In genomic region chr1:28601696-28602095, GRCh38 we compare ENCODE assay signal across 9 cellular contexts. TPM values are rescaled to one million over a fixed set of nuclear protein-coding genes. Genes with fewer than 3 reads are reported as not detected.
DNase-seq lines count a peak whose midpoint lies in the region; ATAC-seq, FAIRE-seq and TF ChIP-seq lines count a peak whose summit lies in the region.
"Had no signal": no experiment of that assay in that cellular context is flagged by ENCODE, and none has a peak within 500 bp of the region (broad histone marks: within the 10 kb centered on the region; RNA-seq: fewer than 3 reads in every experiment).

No MANE protein-coding gene starts in this region.

- H2BK5ac ChIP-seq in trophoblast cell (ENCODE audit: low read depth, low read length, poor library complexity), result no peak overlapping the region

- H2BK12ac ChIP-seq in trophoblast cell (ENCODE audit: low read length), result peak overlapping the region; percentile 25

- H4K91ac ChIP-seq in trophoblast cell (ENCODE audit: low read depth, low read length), result no peak overlapping the region

- no CpG with 5 or more reads among the region's 3 CpGs for WGBS in trophoblast cell (ENCODE audit: extremely low coverage, insufficient coverage, insufficient read length)
- 74 to 88% methylated on average over 3 of the region's 3 CpGs for WGBS in body of pancreas, 2 donors

- no peak for TF ChIP-seq CTCF in GM10248 (IDR thresholded peaks at IDR 0.05; ENCODE audit: control extremely low read depth, extremely low read depth, low read depth, missing control alignments)
- no peak for TF ChIP-seq CTCF in bronchial epithelial cell (IDR thresholded peaks at IDR 0.05; ENCODE audit: insufficient read depth, low read length, severe bottlenecking)
- no peak for TF ChIP-seq CTCF in body of pancreas (IDR thresholded peaks at IDR 0.05)

- no peak overlapping the region for H2AFZ ChIP-seq in trophoblast cell (ENCODE audit: insufficient read depth, low read length, poor library complexity)

- CTCF ChIA-PET in GM10248 (lab: Yijun Ruan, JAX), result interaction anchor here (1.1 to 6.8 kb wide), 18 partner anchors 9 to 353 kb away, joined by 3 to 44 read pairs (median 8); partner anchors contain the start of gene RAB42

- intact Hi-C loops in body of pancreas (cut with DNase I), result loop anchor here (5.0 kb wide), 1 partner anchor 84 kb away; no protein-coding TSS in a partner anchor

- peak overlapping the region; percentile 24 for H2BK120ac ChIP-seq in trophoblast cell (ENCODE audit: insufficient read depth, low read length, poor library complexity)

- H3K23ac ChIP-seq in trophoblast cell (ENCODE audit: low read length), result no peak overlapping the region

- ATAC-seq in HG02642 (IDR thresholded peaks at IDR 0.05; ENCODE audit: poor library complexity, unreplicated experiment) (no peak), body of pancreas (no peak)

- H3K79me1 ChIP-seq in trophoblast cell (ENCODE audit: low read length), result peaks cover 7% of the 10 kb centered on the region

- no peak overlapping the region for H4K8ac ChIP-seq in trophoblast cell (ENCODE audit: low read depth, low read length)

- POLR2A ChIA-PET in GM10248 (lab: Yijun Ruan, JAX), result interaction anchor here (0.6 to 5.1 kb wide), 3 partner anchors 20 to 253 kb away, joined by 3 to 35 read pairs (median 8); no protein-coding TSS in a partner anchor

- H3K4me1 ChIP-seq in trophoblast cell (ENCODE audit: control insufficient read depth in 1 of 2, insufficient read depth in 2 of 2, low read length in 2 of 2) (peaks cover 27 to 28% of the 10 kb centered on the region in 2 experiments), body of pancreas (no peaks in the 10 kb centered on the region)

- no peak overlapping the region for H3K4ac ChIP-seq in trophoblast cell (ENCODE audit: low read depth, low read length)

- no peak overlapping the region for H3K14ac ChIP-seq in trophoblast cell (ENCODE audit: low read length)

- H3K27me3 ChIP-seq in MG63 (no peaks in the 10 kb centered on the region), bronchial epithelial cell (ENCODE audit: control insufficient read depth, insufficient read depth, low read length) (no peaks in the 10 kb centered on the region), trophoblast cell (ENCODE audit: insufficient read depth, low read length) (no peaks in the 10 kb centered on the region), body of pancreas (no peaks in the 10 kb centered on the region)

- H4K12ac ChIP-seq in trophoblast cell (ENCODE audit: low read depth, low read length), result no peak overlapping the region

- no peak for TF ChIP-seq POLR2A in body of pancreas (IDR thresholded peaks at IDR 0.05)

- DNase-seq in GM10248 (ENCODE audit: extremely low spot score) (peak; percentile 26), MG63 (peak; percentile 82), bronchial epithelial cell (ENCODE audit: low read depth) (peak; percentile 73), trophoblast cell (peak; percentile 22 to 53), substantia nigra (lab: John Stamatoyannopoulos, UW) (no peak), body of pancreas (no peak), GDM1 (lab: John Stamatoyannopoulos, UW) (no peak)

- H3K9ac ChIP-seq in trophoblast cell (ENCODE audit: low read length), result no peak overlapping the region

- no peak overlapping the region for H2AK5ac ChIP-seq in trophoblast cell (ENCODE audit: low read length)

- no peak overlapping the region for H3K4me2 ChIP-seq in trophoblast cell (ENCODE audit: low read length)

- peaks cover 11% of the 10 kb centered on the region for H3K36me3 ChIP-seq in MG63
- peaks cover 7% of the 10 kb centered on the region for H3K36me3 ChIP-seq in bronchial epithelial cell (ENCODE audit: control insufficient read depth, insufficient read depth, low read length)
- H3K36me3 ChIP-seq in trophoblast cell (ENCODE audit: control insufficient read depth in 1 of 2, insufficient read depth in 2 of 2, low read length in 2 of 2), result peaks cover 9 to 10% of the 10 kb centered on the region in 2 experiments
- H3K36me3 ChIP-seq in body of pancreas (replicated peaks in 1 of 2; ENCODE audit: insufficient read depth in 1 of 2, low read depth in 2 of 2), result peaks cover 0 to 7% of the 10 kb centered on the region in 2 donors

- no peak overlapping the region for H3K18ac ChIP-seq in trophoblast cell (ENCODE audit: low read length)

- H3K9me3 ChIP-seq in MG63 (no peaks in the 10 kb centered on the region), trophoblast cell (ENCODE audit: insufficient read depth, low read depth, low read length) (no peaks in the 10 kb centered on the region), body of pancreas (no peaks in the 10 kb centered on the region)

- no peak overlapping the region for H3K27ac ChIP-seq in trophoblast cell (ENCODE audit: low read depth, low read length)
- H3K27ac ChIP-seq in substantia nigra (ENCODE audit: low read depth, low read length, poor library complexity, severe bottlenecking), result no peak overlapping the region
- H3K27ac ChIP-seq in body of pancreas, result no peak overlapping the region
- H3K27ac ChIP-seq: VCaP had no signal

- H3K4me3 ChIP-seq in MG63 (no peak overlapping the region), bronchial epithelial cell (ENCODE audit: low read depth, low read length) (no peak overlapping the region), trophoblast cell (ENCODE audit: low read depth, low read length) (no peak overlapping the region), body of pancreas (no peak overlapping the region)

- FAIRE-seq in bronchial epithelial cell (lab: Jason Lieb, UNC), result no peak

- no peaks in the 10 kb centered on the region for H3K79me2 ChIP-seq in trophoblast cell (ENCODE audit: control insufficient read depth, insufficient read depth, low read length, poor library complexity)

RNA-seq across cellular contexts. Expression of gene RAB42, which starts 9.6 kb away (rescaled TPM):
- total RNA-seq in MG63 (2014; rRNA removed; shearing (Covaris generic); ENCODE audit: low replicate concordance), result 12.5 and 14.1 TPM in 2 replicates
- total RNA-seq in bronchial epithelial cell (not detected in 2 replicates), body of pancreas (1 to 10 TPM in 1 of 2 donors, not detected in 1; 2.9 TPM)
- 3.4 and 3.8 TPM in 2 replicates for polyA plus RNA-seq in trophoblast cell (2013)

RNA-seq across cellular contexts. Expression of gene TAF12, which starts 41.2 kb away (rescaled TPM):
- total RNA-seq in MG63 (2014; rRNA removed; shearing (Covaris generic); ENCODE audit: low replicate concordance), result 33.3 and 64.1 TPM in 2 replicates
- 49.9 and 55.8 TPM in 2 replicates for total RNA-seq in bronchial epithelial cell
- polyA plus RNA-seq in trophoblast cell (2013), result 51.0 and 52.7 TPM in 2 replicates
- 10 to 100 TPM; 11.7 to 11.9 TPM for total RNA-seq in body of pancreas

RNA-seq across cellular contexts. Expression of gene RNU11, which starts 46.7 kb away (rescaled TPM):
- not detected in 2 replicates for total RNA-seq in MG63 (2014; rRNA removed; shearing (Covaris generic); ENCODE audit: low replicate concordance)
- total RNA-seq in bronchial epithelial cell, result not detected in 2 replicates
- polyA plus RNA-seq in trophoblast cell (2013), result not detected in 2 replicates
- not detected for total RNA-seq in body of pancreas

RNA-seq across cellular contexts. Expression of gene TRNAU1AP, which starts 48.8 kb away (rescaled TPM):
- total RNA-seq in MG63 (2014; rRNA removed; shearing (Covaris generic); ENCODE audit: low replicate concordance), result 9.7 and 11.2 TPM in 2 replicates
- 23.2 and 23.3 TPM in 2 replicates for total RNA-seq in bronchial epithelial cell
- polyA plus RNA-seq in trophoblast cell (2013), result 50.8 and 53.6 TPM in 2 replicates
- total RNA-seq in body of pancreas, result 10 to 100 TPM in 1 of 2 donors, 1 to 10 TPM in 1; 8.9 to 14.3 TPM

Comparison
In these comparisons a context has a peak if more than half of its experiments do, and no peak if none do; other contexts are left out.
1. DNase-seq: peak in GM10248 (single experiment), MG63 (single experiment), bronchial epithelial cell (single experiment) and trophoblast cell (2 of 2); none in substantia nigra (0 of 49), body of pancreas (0 of 4) and GDM1 (single experiment).